In the genomic region with DNA sequence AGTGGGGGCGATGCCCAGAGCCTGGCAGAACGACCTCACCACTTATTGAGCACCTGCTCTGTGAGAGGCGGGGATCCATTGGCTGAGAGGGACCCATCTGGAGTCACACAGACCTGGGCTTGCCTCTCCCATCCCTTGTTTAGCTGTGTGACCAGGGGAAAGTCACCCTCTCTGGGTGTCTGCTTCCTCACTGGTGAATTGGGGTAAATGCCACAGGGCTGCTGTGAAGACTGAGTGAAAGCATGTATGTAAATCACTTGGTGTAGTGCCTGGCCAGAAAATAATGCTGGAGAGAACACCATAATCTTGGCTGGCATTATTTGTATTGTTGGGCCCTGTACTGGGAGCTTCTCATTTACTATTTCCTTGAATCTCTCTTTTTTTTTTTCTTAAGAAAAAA, we compare ENCODE assay signal across 18 cellular contexts.
DNase-seq lines count a peak whose midpoint lies in the region; ATAC-seq, FAIRE-seq and TF ChIP-seq lines count a peak whose summit lies in the region.
"Had no signal": no experiment of that assay in that cellular context is flagged by ENCODE, and none has a peak within 500 bp of the region (broad histone marks: within the 10 kb centered on the region; RNA-seq: fewer than 3 reads in every experiment).

No MANE protein-coding gene starts in this region.

- H3K23ac ChIP-seq in IMR-90 (ENCODE audit: low read depth, low read length): no peak overlapping the region
- H3K23ac ChIP-seq in neuronal stem cell (ENCODE audit: low read depth, low read length, poor library complexity): no peak overlapping the region

- TF ChIP-seq RAD21 in IMR-90 (IDR thresholded peaks at IDR 0.05; ENCODE audit: low read length): no peak
- TF ChIP-seq RAD21 in GM12878 (IDR thresholded peaks at IDR 0.05; ENCODE audit: insufficient read depth, low read depth, low read length): no peak

- H3K27me3 Mint-ChIP-seq in activated CD4-positive, alpha-beta T cell treated with anti-CD3 and anti-CD28 coated beads, Interleukin-2, amount 10 ng/mL, durations not matched to agents 24 days and 14 days: no peaks in the 10 kb centered on the region
- H3K27me3 Mint-ChIP-seq: CD4-positive, alpha-beta memory T cell had no signal

- no peak overlapping the region for H2AK9ac ChIP-seq in IMR-90 (replicated peaks; ENCODE audit: low read depth, low read length, poor library complexity)

- TF ChIP-seq CTCF in IMR-90 (conservative IDR thresholded peaks at IDR 0.05; ENCODE audit: low read depth, low read length) (no peak), GM12878 (IDR thresholded peaks at IDR 0.05 in 2 of 3, conservative IDR thresholded peaks at IDR 0.05 in 1 of 3; ENCODE audit: control insufficient read depth in 2 of 3, extremely low read depth in 1 of 3, insufficient read depth in 1 of 3, low read depth in 3 of 3, low read length in 3 of 3) (no peak)

- H4K8ac ChIP-seq in IMR-90 (ENCODE audit: low read depth in 2 of 2, low read length in 2 of 2) (no peak overlapping the region), neuronal stem cell (ENCODE audit: low read depth, low read length) (no peak overlapping the region)

- no peak overlapping the region for H3K4me3 Mint-ChIP-seq in activated CD4-positive, alpha-beta T cell treated with anti-CD3 and anti-CD28 coated beads, Interleukin-2, amount 10 ng/mL, durations not matched to agents 24 days and 14 days
- H3K4me3 Mint-ChIP-seq: CD4-positive, alpha-beta memory T cell; HFFc6 had no signal

- H2BK20ac ChIP-seq in IMR-90 (ENCODE audit: low read depth, low read length): no peak overlapping the region

- H2BK15ac ChIP-seq in IMR-90 (ENCODE audit: low read depth, low read length): no peak overlapping the region
- H2BK15ac ChIP-seq in neuronal stem cell (ENCODE audit: low read length): no peak overlapping the region

- H3K9ac ChIP-seq in IMR-90 (ENCODE audit: low read depth, low read length) (no peak overlapping the region), GM12878 (ENCODE audit: control insufficient read depth, insufficient read depth, low read length) (0 out of 2 replicates have a peak overlapping the region, but pooled peaks have one; percentile 22), neuronal stem cell (ENCODE audit: low read depth, low read length, poor library complexity) (no peak overlapping the region)

- H4K91ac ChIP-seq in IMR-90 (ENCODE audit: insufficient read depth, low read depth, low read length) (no peak overlapping the region), neuronal stem cell (ENCODE audit: low read depth, low read length, poor library complexity) (peak overlapping the region; percentile 19)

- H3K4me2 ChIP-seq in IMR-90 (ENCODE audit: low read depth, low read length): no peak overlapping the region
- H3K4me2 ChIP-seq in GM12878 (ENCODE audit: control insufficient read depth, insufficient read depth): peak overlapping the region; percentile 55
- no peak overlapping the region for H3K4me2 ChIP-seq in neuronal stem cell (ENCODE audit: insufficient read depth, low read length, poor library complexity, severe bottlenecking)

- H3K56ac ChIP-seq in IMR-90 (ENCODE audit: extremely low read depth, insufficient read depth, low read length): no peak overlapping the region

- no peak overlapping the region for H3K4me3 ChIP-seq in IMR-90 (ENCODE audit: insufficient read depth, low read depth, low read length)
- no peak overlapping the region for H3K4me3 ChIP-seq in GM12878
- no peak overlapping the region for H3K4me3 ChIP-seq in neuronal stem cell (ENCODE audit: low read length in 2 of 2)
- H3K4me3 ChIP-seq: HAP-1 had no signal

- H3K27me3 ChIP-seq in IMR-90 (ENCODE audit: control insufficient read depth, insufficient read depth, low read length) (no peaks in the 10 kb centered on the region), GM12878 (replicated peaks in 1 of 2; ENCODE audit: control insufficient read depth in 2 of 2, insufficient read depth in 2 of 2, low read length in 1 of 2) (no peaks in the 10 kb centered on the region), neuronal stem cell (ENCODE audit: control insufficient read depth in 3 of 3, insufficient read depth in 3 of 3, low read depth in 1 of 3, low read length in 3 of 3) (no peaks in the 10 kb centered on the region)

- FAIRE-seq in GM12878 (lab: Jason Lieb, UNC): no peak
- FAIRE-seq: H54 had no signal

- H2BK120ac ChIP-seq in IMR-90 (ENCODE audit: low read depth, low read length) (no peak overlapping the region), neuronal stem cell (ENCODE audit: low read depth, low read length) (no peak overlapping the region)

- ATAC-seq in GM18867 (IDR thresholded peaks at IDR 0.05; ENCODE audit: unreplicated experiment): peak; percentile 77
- ATAC-seq in IMR-90 (ENCODE audit: low read depth): no peak
- ATAC-seq in GM12878: peak; percentile 68
- ATAC-seq in GM18502 (IDR thresholded peaks at IDR 0.05; ENCODE audit: poor library complexity, unreplicated experiment): no peak

- TF ChIP-seq POLR2A in IMR-90 (IDR thresholded peaks at IDR 0.05; ENCODE audit: low read depth, low read length) (no peak), GM12878 (IDR thresholded peaks at IDR 0.05; ENCODE audit: low read depth, low read length) (no peak)

- SMC1A ChIA-PET in GM12878 (lab: Charles Lee; ENCODE audit: uncharacterized antibody, unreplicated experiment): interaction anchor here (0.6 to 1.2 kb wide), 3 partner anchors 23 to 352 kb away, joined by 3 to 5 read pairs (median 4); no protein-coding TSS in a partner anchor

- H3K79me2 ChIP-seq in GM12878 (ENCODE audit: control insufficient read depth, insufficient read depth, low read length): no peaks in the 10 kb centered on the region

- H2BK5ac ChIP-seq in IMR-90 (ENCODE audit: low read depth, low read length, poor library complexity, severe bottlenecking) (no peak overlapping the region), neuronal stem cell (ENCODE audit: low read length) (no peak overlapping the region)

- POLR2A ChIA-PET in IMR-90 (lab: Charles Lee; ENCODE audit: unreplicated experiment): no interaction called here
- POLR2A ChIA-PET in GM12878 (lab: Charles Lee): no interaction called here

- H3K36me3 ChIP-seq in IMR-90 (ENCODE audit: control insufficient read depth, insufficient read depth, low read length) (no peaks in the 10 kb centered on the region), GM12878 (ENCODE audit: control insufficient read depth in 2 of 2, insufficient read depth in 2 of 2, low read length in 1 of 2) (no peaks in the 10 kb centered on the region), neuronal stem cell (replicated peaks in 1 of 2; ENCODE audit: control insufficient read depth in 2 of 2, insufficient read depth in 2 of 2, low read length in 2 of 2) (no peaks in the 10 kb centered on the region)
- H3K36me3 ChIP-seq: HAP-1 had no signal

- no peaks in the 10 kb centered on the region for H3K79me1 ChIP-seq in IMR-90 (ENCODE audit: low read depth in 1 of 2, low read length in 2 of 2)
- H3K79me1 ChIP-seq in neuronal stem cell (ENCODE audit: low read depth, low read length): no peaks in the 10 kb centered on the region

- H3K9me1 ChIP-seq in IMR-90 (ENCODE audit: insufficient read depth, low read length): no peaks in the 10 kb centered on the region

- no peak for DNase-seq in IMR-90
- no peak for DNase-seq in GM12878 (ENCODE audit: low read depth, low spot score)
- DNase-seq in neuronal stem cell (ENCODE audit: low spot score): no peak
- DNase-seq in activated CD4-positive, alpha-beta T cell treated with anti-CD3 and anti-CD28 coated beads, Interleukin-2, amount 10 ng/mL, durations not matched to agents 24 days and 14 days: no peak
- DNase-seq in SIG-M5 (lab: John Stamatoyannopoulos, UW): no peak
- DNase-seq in SKM-1 (lab: John Stamatoyannopoulos, UW; ENCODE audit: unreplicated experiment): no peak
- DNase-seq: C1 segment of cervical spinal cord; Calu3; CD4-positive, alpha-beta memory T cell; COR-L47; DMS53; DMS79 treated with DMSO at 0.1 percent for 48 hours; GOT3; HFFc6 had no signal

- intact Hi-C loops in IMR-90 (cut with micrococcal nuclease): no loop called here
- intact Hi-C loops in GM12878 (cut with micrococcal nuclease; ENCODE audit: unreplicated experiment): no loop called here
- intact Hi-C loops in activated CD4-positive, alpha-beta T cell treated with anti-CD3 and anti-CD28 coated beads, Interleukin-2, amount 10 ng/mL, durations not matched to agents 24 days and 14 days (cut with micrococcal nuclease): no loop called here

- H3K14ac ChIP-seq in IMR-90 (replicated peaks; ENCODE audit: low read depth, low read length) (no peak overlapping the region), neuronal stem cell (ENCODE audit: low read length) (no peak overlapping the region)

- no peak overlapping the region for H3K27ac Mint-ChIP-seq in activated CD4-positive, alpha-beta T cell treated with anti-CD3 and anti-CD28 coated beads, Interleukin-2, amount 10 ng/mL, durations not matched to agents 24 days and 14 days
- H3K27ac Mint-ChIP-seq: HFFc6 had no signal

- no CpG with 5 or more reads among the region's 3 CpGs for WGBS in IMR-90 (ENCODE audit: extremely low coverage in 2 of 2, insufficient read length in 1 of 2), 2 experiments
- 0% methylated on average over 3 of the region's 3 CpGs for WGBS in GM12878 (ENCODE audit: insufficient coverage, insufficient replicate concordance, low lambda C conversion rate, missing lambda C conversion rate)
- WGBS in neuronal stem cell (ENCODE audit: extremely low coverage in 2 of 2, insufficient read length in 2 of 2, insufficient replicate concordance in 1 of 2), 2 donors: no CpG with 5 or more reads among the region's 3 CpGs

- H4K20me1 ChIP-seq in IMR-90 (ENCODE audit: insufficient read depth, low read length): no peaks in the 10 kb centered on the region
- no peaks in the 10 kb centered on the region for H4K20me1 ChIP-seq in GM12878 (ENCODE audit: control insufficient read depth, insufficient read depth)

- H3K36me3 Mint-ChIP-seq in activated CD4-positive, alpha-beta T cell treated with anti-CD3 and anti-CD28 coated beads, Interleukin-2, amount 10 ng/mL, durations not matched to agents 24 days and 14 days (ENCODE audit: low read depth): no peaks in the 10 kb centered on the region
- H3K36me3 Mint-ChIP-seq: CD4-positive, alpha-beta memory T cell had no signal

- in situ Hi-C loops in IMR-90 (cut with MboI; ENCODE audit: low sequenced_read_pairs) (no loop called here), GM12878 (cut with MboI) (no loop called here)

- no peaks in the 10 kb centered on the region for H3K9me3 ChIP-seq in IMR-90 (ENCODE audit: control insufficient read depth, insufficient read depth, low read length)
- H3K9me3 ChIP-seq in GM12878 (replicated peaks; ENCODE audit: control insufficient read depth, insufficient read depth, low read length): no peaks in the 10 kb centered on the region; the same call in 2 of the 3 replicates
- H3K9me3 ChIP-seq in neuronal stem cell (replicated peaks in 1 of 2; ENCODE audit: control insufficient read depth in 2 of 2, insufficient read depth in 1 of 2, low read depth in 1 of 2, low read length in 2 of 2): peaks cover 0 to 2% of the 10 kb centered on the region in 2 donors
- H3K9me3 ChIP-seq: HAP-1 had no signal

- peaks cover 9% of the 10 kb centered on the region for H3K9me3 Mint-ChIP-seq in activated CD4-positive, alpha-beta T cell treated with anti-CD3 and anti-CD28 coated beads, Interleukin-2, amount 10 ng/mL, durations not matched to agents 24 days and 14 days

- H2AK5ac ChIP-seq in IMR-90 (ENCODE audit: low read depth, low read length) (peak overlapping the region; percentile 28; the same call in 1 of the 2 replicates), neuronal stem cell (ENCODE audit: low read depth, low read length) (no peak overlapping the region)

- BruUV-seq in IMR-90 (replicated peaks; lab: Mats Ljungman, UMichigan) (no TSS peak), GM12878 (replicated peaks; lab: Mats Ljungman, UMichigan) (no TSS peak)

- dilution Hi-C loops in IMR-90 (cut with HindIII; ENCODE audit: low sequenced_read_pairs, unreplicated experiment): no loop called here

- H3K18ac ChIP-seq in IMR-90 (ENCODE audit: low read depth, low read length): no peak overlapping the region
- no peak overlapping the region for H3K18ac ChIP-seq in neuronal stem cell (ENCODE audit: low read length)

- no peaks in the 10 kb centered on the region for H3K4me1 Mint-ChIP-seq in activated CD4-positive, alpha-beta T cell treated with anti-CD3 and anti-CD28 coated beads, Interleukin-2, amount 10 ng/mL, durations not matched to agents 24 days and 14 days
- H3K4me1 Mint-ChIP-seq: CD4-positive, alpha-beta memory T cell had no signal

- H3K27ac ChIP-seq in IMR-90 (ENCODE audit: insufficient read depth, low read length): no peak overlapping the region
- H3K27ac ChIP-seq in GM12878 (ENCODE audit: control insufficient read depth, insufficient read depth): peak overlapping the region; percentile 44; the same call in 1 of the 2 replicates
- H3K27ac ChIP-seq in neuronal stem cell (replicated peaks; ENCODE audit: low read length): no peak overlapping the region

- H4K5ac ChIP-seq in IMR-90 (ENCODE audit: low read depth, low read length): no peak overlapping the region

- H3K4ac ChIP-seq in IMR-90 (ENCODE audit: low read depth, low read length) (no peak overlapping the region), neuronal stem cell (ENCODE audit: low read length) (no peak overlapping the region)

- no peak for TF ChIP-seq EP300 in GM12878 (IDR thresholded peaks at IDR 0.05; ENCODE audit: borderline replicate concordance in 1 of 2, control insufficient read depth in 1 of 2, low read depth in 2 of 2, low read length in 2 of 2)

- no peak overlapping the region for H2BK12ac ChIP-seq in neuronal stem cell (ENCODE audit: low read length)

- H3K4me1 ChIP-seq in IMR-90 (ENCODE audit: control insufficient read depth, insufficient read depth, low read length) (no peaks in the 10 kb centered on the region), GM12878 (ENCODE audit: control insufficient read depth, insufficient read depth, low read length) (peaks cover 4% of the 10 kb centered on the region; the same call in 1 of the 2 replicates), neuronal stem cell (ENCODE audit: control insufficient read depth in 2 of 2, insufficient read depth in 1 of 2, low read depth in 1 of 2, low read length in 2 of 2) (no peaks in the 10 kb centered on the region)

- RAD21 ChIA-PET in GM12878 (lab: Charles Lee; ENCODE audit: unreplicated experiment): interaction anchor here (0.7 to 1.0 kb wide), 2 partner anchors 576 to 1036 kb away, joined by 3 read pairs; no protein-coding TSS in a partner anchor

- H2AFZ ChIP-seq in IMR-90 (replicated peaks; ENCODE audit: low read length, poor library complexity) (no peak overlapping the region), GM12878 (ENCODE audit: control insufficient read depth, low read depth, low read length) (peak overlapping the region; percentile 39), neuronal stem cell (ENCODE audit: low read length) (no peak overlapping the region)

- CTCF ChIA-PET in IMR-90 (lab: Yijun Ruan, JAX): interaction anchor here (1.0 kb wide), 1 partner anchor 11 kb away, joined by 3 read pairs; no protein-coding TSS in a partner anchor
- CTCF ChIA-PET in GM12878 (lab: Yijun Ruan, JAX): no interaction called here

Comparison
In these comparisons a context has a peak if more than half of its experiments do, and no peak if none do; other contexts are left out.
1. ATAC-seq: peak in GM18867 (single experiment) and GM12878 (single experiment); none in IMR-90 (single experiment) and GM18502 (single experiment).